ENCODE assay signal across 17 cellular contexts in the genomic region with DNA sequence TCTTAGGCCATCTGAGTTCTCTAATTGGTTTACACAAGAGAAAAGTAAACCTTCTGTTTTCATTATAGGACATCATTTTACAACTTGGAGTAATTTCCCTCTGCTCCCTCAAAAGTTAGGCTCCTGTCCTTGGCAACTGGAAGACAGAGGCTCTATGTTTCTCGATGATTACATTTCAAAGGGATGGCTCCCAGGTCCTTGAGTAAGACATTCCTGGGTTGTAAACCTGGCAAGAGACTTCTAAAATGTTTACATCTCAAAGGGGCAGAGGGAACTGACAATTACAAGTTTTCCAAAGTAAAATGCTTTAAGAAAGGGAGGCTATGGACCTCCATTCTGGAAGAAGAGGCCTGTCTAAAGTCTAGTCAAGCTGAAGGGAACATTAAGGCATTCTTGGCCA.
A peak's percentile ranks its signal among the peaks of the same experiment; 100 is the strongest.
DNase-seq lines count a peak whose midpoint lies in the region; ATAC-seq and TF ChIP-seq lines count a peak whose summit lies in the region.
"Had no signal": no experiment of that assay in that cellular context is flagged by ENCODE, and none has a peak within 500 bp of the region (broad histone marks: within the 10 kb centered on the region; RNA-seq: fewer than 3 reads in every experiment).

No MANE protein-coding gene starts in this region.

- H2AK5ac ChIP-seq in mesendoderm (ENCODE audit: low read length) = no peak overlapping the region

- no peak overlapping the region for H3K4me2 ChIP-seq in mesendoderm (ENCODE audit: low read length)

- H3K79me1 ChIP-seq in mesendoderm (ENCODE audit: low read length) = no peaks in the 10 kb centered on the region

- peak overlapping the region; percentile 13 for H4K8ac ChIP-seq in mesendoderm (ENCODE audit: low read depth, low read length)

- H3K9me3 ChIP-seq in psoas muscle = peaks cover 5% of the 10 kb centered on the region
- H3K9me3 ChIP-seq: HAP-1 had no signal

- H3K4me3 Mint-ChIP-seq in WTC11 = 0 out of 2 replicates have a peak overlapping the region, but pooled peaks have one; percentile 11
- H3K4me3 Mint-ChIP-seq: CD14-positive monocyte; CD8-positive, alpha-beta T cell had no signal

- 0 out of 2 replicates have a peak overlapping the region, but pooled peaks have one; percentile 6 for H3K27ac Mint-ChIP-seq in WTC11
- H3K27ac Mint-ChIP-seq: CD14-positive monocyte; CD8-positive, alpha-beta T cell had no signal

- no peak overlapping the region for H2BK120ac ChIP-seq in mesendoderm (ENCODE audit: low read depth, low read length)

- ATAC-seq in WTC11 = peak; percentile 66; the same call in 1 of the 2 replicates
- ATAC-seq in psoas muscle = no peak
- no peak for ATAC-seq in HG02884 (IDR thresholded peaks at IDR 0.05; ENCODE audit: unreplicated experiment)
- no peak for ATAC-seq in GM18505 (IDR thresholded peaks at IDR 0.05; ENCODE audit: unreplicated experiment)
- ATAC-seq: CD8-positive, alpha-beta T cell had no signal

- H3K4me3 ChIP-seq in mesendoderm (ENCODE audit: low read length) (no peak overlapping the region), psoas muscle (no peak overlapping the region)
- H3K4me3 ChIP-seq: HAP-1 had no signal

- DNase-seq in ELF-1 (ENCODE audit: low read depth, low spot score) = peak; percentile 30
- no peak for DNase-seq in WTC11 (ENCODE audit: low spot score)
- peak; percentile 55 for DNase-seq in mesendoderm
- DNase-seq in psoas muscle = no peak
- DNase-seq in NCI-H1417 treated with DMSO at 0.1 percent for 48 hours (lab: John Stamatoyannopoulos, UW) = no peak
- DNase-seq in SKM-1 treated with dmso at 0.1 percent for 144 hours (lab: John Stamatoyannopoulos, UW; ENCODE audit: unreplicated experiment) = no peak
- DNase-seq: CD8-positive, alpha-beta T cell; COR-L47; DMS153; DND-41; GF-D8; GOT3 had no signal

- H3K9ac ChIP-seq in mesendoderm (ENCODE audit: low read length) = no peak overlapping the region

- peaks cover 28% of the 10 kb centered on the region for H3K36me3 Mint-ChIP-seq in WTC11
- H3K36me3 Mint-ChIP-seq: CD14-positive monocyte; CD8-positive, alpha-beta T cell had no signal

- H4K5ac ChIP-seq in mesendoderm (ENCODE audit: low read length) = no peak overlapping the region

- H3K36me3 ChIP-seq in mesendoderm (ENCODE audit: control insufficient read depth, insufficient read depth, low read length) = no peaks in the 10 kb centered on the region
- no peaks in the 10 kb centered on the region for H3K36me3 ChIP-seq in psoas muscle (ENCODE audit: insufficient read depth in 1 of 2, low read depth in 1 of 2)
- H3K36me3 ChIP-seq: HAP-1 had no signal

- CTCF ChIA-PET in WTC11 (lab: Charles Lee) = no interaction called here

- intact Hi-C loops in psoas muscle (cut with DNase I) = no loop called here

- peak overlapping the region; percentile 38 for H3K56ac ChIP-seq in mesendoderm (ENCODE audit: low read length)

- TF ChIP-seq POLR2A in GM18505 (IDR thresholded peaks at IDR 0.05; ENCODE audit: borderline replicate concordance, extremely low read depth, insufficient read depth, insufficient read length) = no peak

- POLR2A ChIA-PET in WTC11 (lab: Charles Lee) = no interaction called here

- H3K27me3 ChIP-seq in mesendoderm (ENCODE audit: insufficient read depth, low read length, poor library complexity) = no peaks in the 10 kb centered on the region
- H3K27me3 ChIP-seq in psoas muscle (ENCODE audit: insufficient read depth in 3 of 3, low read length in 2 of 3) = no peaks in the 10 kb centered on the region

- no peaks in the 10 kb centered on the region for H3K79me2 ChIP-seq in mesendoderm (ENCODE audit: control insufficient read depth, insufficient read depth, low read length)

- WGBS in mesendoderm (ENCODE audit: extremely low coverage, insufficient coverage, low lambda C conversion rate) = no CpG with 5 or more reads among the region's 1 CpG
- WGBS in psoas muscle, 3 donors = 7 to 15% (median 15%) methylated on average over 1 of the region's 1 CpG

- peaks cover 7% of the 10 kb centered on the region for H3K4me1 ChIP-seq in mesendoderm (ENCODE audit: control insufficient read depth, low read depth, low read length)
- no peaks in the 10 kb centered on the region for H3K4me1 ChIP-seq in psoas muscle
- H3K4me1 ChIP-seq: HAP-1 had no signal

- H3K18ac ChIP-seq in mesendoderm (ENCODE audit: low read length) = peak overlapping the region; percentile 80

- H3K23ac ChIP-seq in mesendoderm (ENCODE audit: low read length) = no peak overlapping the region

- peaks cover 19% of the 10 kb centered on the region for H3K27me3 Mint-ChIP-seq in WTC11 (ENCODE audit: low read depth)

- H2BK15ac ChIP-seq in mesendoderm (replicated peaks; ENCODE audit: low read depth) = no peak overlapping the region

- H3K4me1 Mint-ChIP-seq in WTC11 = peaks cover 29% of the 10 kb centered on the region
- H3K4me1 Mint-ChIP-seq: CD14-positive monocyte had no signal

- H3K4ac ChIP-seq in mesendoderm (ENCODE audit: low read depth, low read length) = no peak overlapping the region

- H3K27ac ChIP-seq in mesendoderm (ENCODE audit: low read depth, low read length) (peak overlapping the region; percentile 78), psoas muscle (peak overlapping the region; percentile 46)
- H3K27ac ChIP-seq: 22Rv1 had no signal

- TF ChIP-seq CTCF in WTC11 (IDR thresholded peaks at IDR 0.05) (no peak), psoas muscle (IDR thresholded peaks at IDR 0.05) (no peak)

- peak overlapping the region; percentile 45 for H2BK5ac ChIP-seq in mesendoderm (ENCODE audit: low read length)

- H3K9me3 Mint-ChIP-seq in WTC11 = peaks cover 30% of the 10 kb centered on the region

TF ChIP-seq in WTC11, 78 proteins besides CTCF, POLR2A, EP300 and RAD21:
- TF ChIP-seq, protein P1, sequence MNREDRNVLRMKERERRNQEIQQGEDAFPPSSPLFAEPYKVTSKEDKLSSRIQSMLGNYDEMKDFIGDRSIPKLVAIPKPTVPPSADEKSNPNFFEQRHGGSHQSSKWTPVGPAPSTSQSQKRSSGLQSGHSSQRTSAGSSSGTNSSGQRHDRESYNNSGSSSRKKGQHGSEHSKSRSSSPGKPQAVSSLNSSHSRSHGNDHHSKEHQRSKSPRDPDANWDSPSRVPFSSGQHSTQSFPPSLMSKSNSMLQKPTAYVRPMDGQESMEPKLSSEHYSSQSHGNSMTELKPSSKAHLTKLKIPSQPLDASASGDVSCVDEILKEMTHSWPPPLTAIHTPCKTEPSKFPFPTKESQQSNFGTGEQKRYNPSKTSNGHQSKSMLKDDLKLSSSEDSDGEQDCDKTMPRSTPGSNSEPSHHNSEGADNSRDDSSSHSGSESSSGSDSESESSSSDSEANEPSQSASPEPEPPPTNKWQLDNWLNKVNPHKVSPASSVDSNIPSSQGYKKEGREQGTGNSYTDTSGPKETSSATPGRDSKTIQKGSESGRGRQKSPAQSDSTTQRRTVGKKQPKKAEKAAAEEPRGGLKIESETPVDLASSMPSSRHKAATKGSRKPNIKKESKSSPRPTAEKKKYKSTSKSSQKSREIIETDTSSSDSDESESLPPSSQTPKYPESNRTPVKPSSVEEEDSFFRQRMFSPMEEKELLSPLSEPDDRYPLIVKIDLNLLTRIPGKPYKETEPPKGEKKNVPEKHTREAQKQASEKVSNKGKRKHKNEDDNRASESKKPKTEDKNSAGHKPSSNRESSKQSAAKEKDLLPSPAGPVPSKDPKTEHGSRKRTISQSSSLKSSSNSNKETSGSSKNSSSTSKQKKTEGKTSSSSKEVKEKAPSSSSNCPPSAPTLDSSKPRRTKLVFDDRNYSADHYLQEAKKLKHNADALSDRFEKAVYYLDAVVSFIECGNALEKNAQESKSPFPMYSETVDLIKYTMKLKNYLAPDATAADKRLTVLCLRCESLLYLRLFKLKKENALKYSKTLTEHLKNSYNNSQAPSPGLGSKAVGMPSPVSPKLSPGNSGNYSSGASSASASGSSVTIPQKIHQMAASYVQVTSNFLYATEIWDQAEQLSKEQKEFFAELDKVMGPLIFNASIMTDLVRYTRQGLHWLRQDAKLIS (CRISPR knock-in tag; IDR thresholded peaks at IDR 0.05; ENCODE audit: borderline replicate concordance) = no peak
- TF ChIP-seq KAT7 (CRISPR knock-in tag; IDR thresholded peaks at IDR 0.05; ENCODE audit: borderline replicate concordance) (no peak), SMAD4 (CRISPR knock-in tag; IDR thresholded peaks at IDR 0.05) (no peak)
- TF ChIP-seq, protein P2, sequence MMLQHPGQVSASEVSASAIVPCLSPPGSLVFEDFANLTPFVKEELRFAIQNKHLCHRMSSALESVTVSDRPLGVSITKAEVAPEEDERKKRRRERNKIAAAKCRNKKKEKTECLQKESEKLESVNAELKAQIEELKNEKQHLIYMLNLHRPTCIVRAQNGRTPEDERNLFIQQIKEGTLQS (CRISPR knock-in tag; conservative IDR thresholded peaks at IDR 0.05) = no peak

Comparison
In these comparisons a context has a peak if more than half of its experiments do, and no peak if none do; other contexts are left out.
1. DNase-seq: peak in ELF-1 (single experiment) and mesendoderm (single experiment); none in WTC11 (single experiment), psoas muscle (0 of 2), NCI-H1417 treated with DMSO at 0.1 percent for 48 hours (single experiment) and SKM-1 treated with dmso at 0.1 percent for 144 hours (single experiment).